In genomic region chr9:124442360-124442759, GRCh38 we compare ENCODE assay signal across 25 cellular contexts. TPM values are rescaled to one million over a fixed set of nuclear protein-coding genes. Genes with fewer than 3 reads are reported as not detected.
DNase-seq lines count a peak whose midpoint lies in the region; ATAC-seq, FAIRE-seq and TF ChIP-seq lines count a peak whose summit lies in the region.
"Had no signal": no experiment of that assay in that cellular context is flagged by ENCODE, and none has a peak within 500 bp of the region (broad histone marks: within the 10 kb centered on the region; RNA-seq: fewer than 3 reads in every experiment).

No MANE protein-coding gene starts in this region.

- POLR2A ChIA-PET in K562 (lab: Yijun Ruan, JAX): no interaction called here

- H3K4me2 ChIP-seq in K562 (ENCODE audit: insufficient read depth, low read length): no peak overlapping the region
- H3K4me2 ChIP-seq: A549 had no signal

- no peak for FAIRE-seq in K562 (lab: Jason Lieb, UNC)
- FAIRE-seq: A549, GM12892, GM18507, HTR-8/SVneo had no signal

- no peak overlapping the region for H3K27ac ChIP-seq in K562 (ENCODE audit: extremely low read depth, low read depth, low read length)
- H3K27ac ChIP-seq: 22Rv1, A549, HL-60 had no signal

- TF ChIP-seq EP300 in K562 (IDR thresholded peaks at IDR 0.05; ENCODE audit: low read length): no peak

- no peaks in the 10 kb centered on the region for H3K79me2 ChIP-seq in K562 (ENCODE audit: control insufficient read depth, insufficient read depth, low read length)

- intact Hi-C loops in K562 (cut with micrococcal nuclease): no loop called here

- in situ Hi-C loops in K562 (cut with MboI): no loop called here

- TF ChIP-seq CTCF in NB4 (IDR thresholded peaks at IDR 0.05; ENCODE audit: low read depth, low read length) (no peak), K562 (IDR thresholded peaks at IDR 0.05 in 2 of 3, conservative IDR thresholded peaks at IDR 0.05 in 1 of 3; ENCODE audit: insufficient read depth in 2 of 3, low read depth in 1 of 3, low read length in 3 of 3) (no peak)

- H4K20me1 ChIP-seq in K562 (replicated peaks; ENCODE audit: control insufficient read depth, insufficient read depth, low read length): no peaks in the 10 kb centered on the region; the same call in 1 of the 2 replicates

- peak; percentile 1 for DNase-seq in activated effector memory CD4-positive, alpha-beta T cell treated with anti-CD3 and anti-CD28 coated beads, Interleukin-2, amount 50 U/mL, for 16 hours
- no peak for DNase-seq in activated effector memory CD4-positive, alpha-beta T cell treated with Interleukin-2 at 50 U/mL for 16 hours
- DNase-seq in NB4 (ENCODE audit: low read depth) (peak; percentile 14), K562 (ENCODE audit: extremely low read depth in 1 of 4, low spot score in 3 of 4) (no peak), NCI-H2107 treated with DMSO at 0.1 percent for 48 hours (lab: John Stamatoyannopoulos, UW; ENCODE audit: unreplicated experiment) (no peak), SKM-1 treated with dmso at 0.1 percent for 144 hours (lab: John Stamatoyannopoulos, UW; ENCODE audit: unreplicated experiment) (no peak), NCI-H748 (lab: John Stamatoyannopoulos, UW; ENCODE audit: unreplicated experiment) (no peak), NCI-H748 treated with DMSO at 0.1 percent for 48 hours (lab: John Stamatoyannopoulos, UW) (no peak)
- DNase-seq: C1 segment of cervical spinal cord; Caco-2; CD4-positive, CD25-positive, alpha-beta regulatory T cell; DMS153; DMS79; GDM1; GOT3; IMR-90; KBM-7 had no signal

- CTCF ChIA-PET in K562 (lab: Yijun Ruan, JAX; ENCODE audit: low intra/inter-chr PET ratio): no interaction called here

- TF ChIP-seq POLR2A in NB4 (IDR thresholded peaks at IDR 0.05; ENCODE audit: extremely low read depth, insufficient read length) (no peak), K562 (conservative IDR thresholded peaks at IDR 0.05) (no peak)

- H3K4me3 ChIP-seq in NB4 (ENCODE audit: low read depth, low read length): no peak overlapping the region
- H3K4me3 ChIP-seq in K562: no peak overlapping the region
- H3K4me3 ChIP-seq: A549, HAP-1 had no signal

- H3K9me3 ChIP-seq in K562 (replicated peaks; ENCODE audit: control insufficient read depth, insufficient read depth, low read depth, low read length): no peaks in the 10 kb centered on the region
- H3K9me3 ChIP-seq: A549, Caco-2, HAP-1 had no signal

- no peak overlapping the region for H2AFZ ChIP-seq in K562 (ENCODE audit: low read depth, low read length)

- H3K36me3 ChIP-seq in K562 (ENCODE audit: control insufficient read depth, insufficient read depth, low read length): no peaks in the 10 kb centered on the region
- H3K36me3 ChIP-seq: HAP-1 had no signal

- no peak for TF ChIP-seq RAD21 in K562 (CRISPR knock-in tag; conservative IDR thresholded peaks at IDR 0.05 in 1 of 2, IDR thresholded peaks at IDR 0.05 in 1 of 2)

- H3K27me3 ChIP-seq in K562 (ENCODE audit: control insufficient read depth in 2 of 2, insufficient read depth in 2 of 2, low read length in 2 of 2): peaks cover 12 to 36% of the 10 kb centered on the region in 2 experiments; a peak in 4 of 5 replicates

- peaks cover 0 to 5% of the 10 kb centered on the region in 2 experiments; a peak in 2 of 5 replicates for H3K4me1 ChIP-seq in K562 (replicated peaks in 1 of 2; ENCODE audit: control insufficient read depth in 2 of 2, insufficient read depth in 2 of 2, low read length in 2 of 2)
- H3K4me1 ChIP-seq: A549, Caco-2, HAP-1 had no signal

- BruUV-seq in K562 (replicated peaks; lab: Mats Ljungman, UMichigan): no TSS peak

- H3K9ac ChIP-seq in K562 (ENCODE audit: insufficient read depth in 1 of 2, low read depth in 2 of 2, low read length in 2 of 2): no peak overlapping the region

- H3K9me1 ChIP-seq in K562 (ENCODE audit: control insufficient read depth, insufficient read depth, low read length): no peaks in the 10 kb centered on the region

- ATAC-seq in K562: no peak
- ATAC-seq: A549 had no signal

TF ChIP-seq in K562, 482 proteins besides CTCF, POLR2A, EP300 and RAD21 (continues in another document):
- peak; percentile 84 for TF ChIP-seq ZNF384 (IDR thresholded peaks at IDR 0.05; ENCODE audit: low read depth, low read length)
- TF ChIP-seq ZNF740 (CRISPR knock-in tag; IDR thresholded peaks at IDR 0.05): no peak
- TF ChIP-seq ZNF740 (tag; IDR thresholded peaks at IDR 0.05): no peak
- TF ChIP-seq TBL1XR1 (IDR thresholded peaks at IDR 0.05; ENCODE audit: low read length in 2 of 2): no peak
- no peak for TF ChIP-seq ETV5 (CRISPR knock-in tag; IDR thresholded peaks at IDR 0.05; ENCODE audit: low read depth)
- peak in 1 of 2 experiments; percentile 52; a peak in 1 of 4 replicates for TF ChIP-seq RCOR1 (IDR thresholded peaks at IDR 0.05; ENCODE audit: borderline replicate concordance in 1 of 2, low read depth in 2 of 2, low read length in 2 of 2)
- no peak for TF ChIP-seq ZFP36 (IDR thresholded peaks at IDR 0.05; ENCODE audit: low read depth, low read length, partially characterized antibody)
- TF ChIP-seq ZNF699 (CRISPR knock-in tag; IDR thresholded peaks at IDR 0.05; ENCODE audit: insufficient replicate concordance): no peak
- no peak for TF ChIP-seq DNMT1 (IDR thresholded peaks at IDR 0.05)
- TF ChIP-seq MAFF (IDR thresholded peaks at IDR 0.05; ENCODE audit: low read length): no peak
- TF ChIP-seq KAT2B (IDR thresholded peaks at IDR 0.05; ENCODE audit: low read depth, low read length): no peak
- TF ChIP-seq ZNF551 (CRISPR knock-in tag; IDR thresholded peaks at IDR 0.05): no peak
- peak; percentile 49; the same call in 1 of the 2 replicates for TF ChIP-seq NFE2 (IDR thresholded peaks at IDR 0.05; ENCODE audit: low read depth)
- TF ChIP-seq SMARCC2 (IDR thresholded peaks at IDR 0.05; ENCODE audit: low read depth): no peak
- no peak for TF ChIP-seq ID3 (CRISPR knock-in tag; IDR thresholded peaks at IDR 0.05)
- TF ChIP-seq ID3 (tag; IDR thresholded peaks at IDR 0.05): no peak
- peak; percentile 65; the same call in 1 of the 2 replicates for TF ChIP-seq SMARCA5 (IDR thresholded peaks at IDR 0.05)

RNA-seq across cellular contexts. Expression of gene ADGRD2, which starts 7.9 kb away (rescaled TPM):
- total RNA-seq in K562 (2011; cell fraction: chromatin; rRNA removed; ENCODE audit: low replicate concordance): not detected in 2 replicates
- 0.17 TPM in 1 of 2 replicates, not detected in the other for total RNA-seq in K562 (2011; cell fraction: nucleolus; rRNA removed)
- total RNA-seq in K562 (2011; cell fraction: nucleoplasm; rRNA removed): not detected in 2 replicates
- total RNA-seq in K562 (2014; rRNA removed) (not detected in 2 replicates), K562 (2014; rRNA removed; fragmentation: Illumina TruSeq; extraction: Trizol) (not detected in 2 replicates), K562 (2015; rRNA removed; fragmentation: Illumina TruSeq; extraction: Trizol) (not detected in 2 replicates), K562 (2021) (not detected in 2 replicates)
- polyA plus RNA-seq in K562 (2011; rRNA removed) (not detected in 2 replicates), K562 (2014; fragmentation: Illumina TruSeq; extraction: Trizol) (not detected in 2 replicates), K562 (2014; fragmentation: Nextera tagmentation; extraction: Ambion mirVana) (not detected), K562 (2014; rRNA removed) (not detected in 2 replicates)
- polyA plus RNA-seq in K562 (2011; cell fraction: cytosol; rRNA removed): not detected in 2 replicates
- 0.28 TPM in 1 of 2 replicates, not detected in the other for polyA plus RNA-seq in K562 (2011; cell fraction: nucleus; rRNA removed)
- polyA plus RNA-seq in K562 (2012): not detected in 2 replicates
- polyA minus RNA-seq in K562 (2011; rRNA and poly(A)+ RNA removed): not detected in 2 replicates
- polyA minus RNA-seq in K562 (2011; cell fraction: cytosol; rRNA and poly(A)+ RNA removed): not detected in 2 replicates
- polyA minus RNA-seq in K562 (2011; cell fraction: nucleus; rRNA and poly(A)+ RNA removed): not detected in 2 replicates
- total RNA-seq: Caco-2; CD4-positive, CD25-positive, alpha-beta regulatory T cell; IMR-90 had no signal
- polyA plus RNA-seq: A549; AG04450; CD4-positive, CD25-positive, alpha-beta regulatory T cell; IMR-90 had no signal

RNA-seq across cellular contexts. Expression of gene PSMB7, which starts 27.1 kb away (rescaled TPM):
- 105 and 110 TPM in 2 replicates for total RNA-seq in K562 (2011; cell fraction: chromatin; rRNA removed; ENCODE audit: low replicate concordance)
- 103 and 112 TPM in 2 replicates for total RNA-seq in K562 (2011; cell fraction: nucleolus; rRNA removed)
- total RNA-seq in K562 (2011; cell fraction: nucleoplasm; rRNA removed): 100 and 107 TPM in 2 replicates
- 364 and 393 TPM in 2 replicates for total RNA-seq in K562 (2014; rRNA removed)
- 404 and 414 TPM in 2 replicates for total RNA-seq in K562 (2014; rRNA removed; fragmentation: Illumina TruSeq; extraction: Trizol)
- total RNA-seq in K562 (2015; rRNA removed; fragmentation: Illumina TruSeq; extraction: Trizol): 327 and 358 TPM in 2 replicates
- 321 and 326 TPM in 2 replicates for total RNA-seq in K562 (2021)
- 544 and 662 TPM in 2 replicates for polyA plus RNA-seq in K562 (2011; rRNA removed)
- 461 and 577 TPM in 2 replicates for polyA plus RNA-seq in K562 (2011; cell fraction: cytosol; rRNA removed)
- polyA plus RNA-seq in K562 (2011; cell fraction: nucleus; rRNA removed): 113 and 195 TPM in 2 replicates
- 238 and 428 TPM in 2 replicates for polyA plus RNA-seq in K562 (2012)
- 368 and 407 TPM in 2 replicates for polyA plus RNA-seq in K562 (2014; fragmentation: Illumina TruSeq; extraction: Trizol)
- 100 to 1,000 TPM; 940 to 978 TPM for polyA plus RNA-seq in K562 (2014; fragmentation: Nextera tagmentation; extraction: Ambion mirVana)
- 429 and 463 TPM in 2 replicates for polyA plus RNA-seq in K562 (2014; rRNA removed)
- 408 and 504 TPM in 2 replicates for polyA minus RNA-seq in K562 (2011; rRNA and poly(A)+ RNA removed)
- polyA minus RNA-seq in K562 (2011; cell fraction: cytosol; rRNA and poly(A)+ RNA removed): 113 and 154 TPM in 2 replicates
- polyA minus RNA-seq in K562 (2011; cell fraction: nucleus; rRNA and poly(A)+ RNA removed): 48.2 and 82.0 TPM in 2 replicates

Comparison
In these comparisons a context has a peak if more than half of its experiments do, and no peak if none do; other contexts are left out.
1. DNase-seq: peak in activated effector memory CD4-positive, alpha-beta T cell treated with anti-CD3 and anti-CD28 coated beads, Interleukin-2, amount 50 U/mL, for 16 hours (single experiment) and NB4 (single experiment); none in activated effector memory CD4-positive, alpha-beta T cell treated with Interleukin-2 at 50 U/mL for 16 hours (single experiment), K562 (0 of 4), NCI-H2107 treated with DMSO at 0.1 percent for 48 hours (single experiment), SKM-1 treated with dmso at 0.1 percent for 144 hours (single experiment), NCI-H748 (single experiment) and NCI-H748 treated with DMSO at 0.1 percent for 48 hours (single experiment).